Comparison of ENCODE assay signal across 13 cellular contexts in genomic region chr13:34162545-34162936, GRCh38.
DNase-seq lines count a peak whose midpoint lies in the region; ATAC-seq, FAIRE-seq and TF ChIP-seq lines count a peak whose summit lies in the region.
"Had no signal": no experiment of that assay in that cellular context is flagged by ENCODE, and none has a peak within 500 bp of the region (broad histone marks: within the 10 kb centered on the region; RNA-seq: fewer than 3 reads in every experiment).

No MANE protein-coding gene starts in this region.

- H2BK120ac ChIP-seq in H1 (replicated peaks; ENCODE audit: low read depth, low read length), result no peak overlapping the region

- no peak overlapping the region for H3K23ac ChIP-seq in H1 (ENCODE audit: insufficient read length)

- H2BK12ac ChIP-seq in H1 (ENCODE audit: low read depth, low read length), result no peak overlapping the region

- H3K56ac ChIP-seq in H1 (replicated peaks; ENCODE audit: insufficient read length, low read depth, low read length), result no peak overlapping the region

- peak in 1 of 2 donors; percentile 27 for DNase-seq in cardiac muscle cell (ENCODE audit: low read depth in 1 of 2, low spot score in 1 of 2)
- no peak for DNase-seq in cardiac septum (ENCODE audit: low spot score)
- no peak for DNase-seq in H1 (ENCODE audit: low read depth in 1 of 2, low spot score in 2 of 2)
- no peak for DNase-seq in aorta
- no peak for DNase-seq in HuH-7 (ENCODE audit: low spot score)
- DNase-seq in DMS114 treated with DMSO at 0.1 percent for 48 hours (lab: John Stamatoyannopoulos, UW; ENCODE audit: unreplicated experiment), result no peak
- DNase-seq: activated CD8-positive, alpha-beta memory T cell treated with anti-CD3 and anti-CD28 coated beads for 24 hours; cortex of kidney; GOT3; NCI-H187; stimulated activated CD4-positive, alpha-beta T cell treated with anti-CD3 and anti-CD28 coated beads, Interleukin-4, amount 100 ng/mL, for 4 hours had no signal

- no peaks in the 10 kb centered on the region for H3K79me2 ChIP-seq in H1 (ENCODE audit: control insufficient read depth in 1 of 2, insufficient read depth in 2 of 2, low read length in 2 of 2)

- no peaks in the 10 kb centered on the region for H3K36me3 ChIP-seq in cardiac muscle cell
- H3K36me3 ChIP-seq in H1 (ENCODE audit: control insufficient read depth in 2 of 4, insufficient read depth in 4 of 4, low read length in 3 of 4), result no peaks in the 10 kb centered on the region
- H3K36me3 ChIP-seq in muscle layer of colon (ENCODE audit: insufficient read depth, low read length), result no peaks in the 10 kb centered on the region
- H3K36me3 ChIP-seq in aorta (ENCODE audit: control insufficient read depth in 1 of 2, insufficient read depth in 2 of 2, low read length in 1 of 2), result peaks cover 0 to 3% of the 10 kb centered on the region in 2 donors

- peak overlapping the region; percentile 5 for H3K27ac ChIP-seq in cardiac muscle cell
- peak overlapping the region; percentile 25; the same call in 1 of the 2 replicates for H3K27ac ChIP-seq in H1 (ENCODE audit: low read depth, low read length)
- H3K27ac ChIP-seq in muscle layer of colon (ENCODE audit: low read depth, low read length), result peak overlapping the region; percentile 36
- H3K27ac ChIP-seq in aorta (ENCODE audit: low read depth in 1 of 2, low read length in 2 of 2), result peak overlapping the region; percentile 89 to 99

- TF ChIP-seq RAD21 in H1 (IDR thresholded peaks at IDR 0.05 in 1 of 2, conservative IDR thresholded peaks at IDR 0.05 in 1 of 2; ENCODE audit: low read depth in 2 of 2, low read length in 2 of 2), result no peak

- 73% methylated on average over 3 of the region's 3 CpGs; no CpG with 5 or more reads in 1 of the 2 experiments for WGBS in H1 (ENCODE audit: extremely low coverage in 1 of 2, insufficient coverage in 1 of 2, insufficient read length in 1 of 2, insufficient replicate concordance in 2 of 2, low coverage in 1 of 2, low lambda C conversion rate in 2 of 2, missing lambda C conversion rate in 1 of 2), 2 experiments
- 2 to 8% methylated on average over 3 of the region's 3 CpGs for WGBS in aorta, 2 donors

- no peaks in the 10 kb centered on the region for H3K9me3 ChIP-seq in cardiac muscle cell (ENCODE audit: low read depth)
- H3K9me3 ChIP-seq in H1 (ENCODE audit: insufficient read depth in 2 of 2, low read depth in 1 of 2, low read length in 1 of 2), result no peaks in the 10 kb centered on the region; a peak in 1 of 4 replicates
- H3K9me3 ChIP-seq in muscle layer of colon (ENCODE audit: low read length), result no peaks in the 10 kb centered on the region
- no peaks in the 10 kb centered on the region for H3K9me3 ChIP-seq in aorta (ENCODE audit: control insufficient read depth, low read length)

- no peaks in the 10 kb centered on the region for H3K23me2 ChIP-seq in H1 (ENCODE audit: low read depth, low read length)

- H2BK15ac ChIP-seq in H1 (ENCODE audit: low read length), result no peak overlapping the region

- H3K4me3 ChIP-seq in cardiac muscle cell, result no peak overlapping the region
- no peak overlapping the region for H3K4me3 ChIP-seq in H1 (ENCODE audit: extremely low read depth in 1 of 4, insufficient read depth in 2 of 4, low read depth in 3 of 4, low read length in 4 of 4)
- peak overlapping the region; percentile 2 to 4 for H3K4me3 ChIP-seq in muscle layer of colon (ENCODE audit: low read depth in 1 of 2, low read length in 2 of 2)
- H3K4me3 ChIP-seq in aorta (ENCODE audit: low read length in 2 of 2), result no peak overlapping the region

- intact Hi-C loops in cardiac septum (cut with DNase I), result no loop called here
- intact Hi-C loops in aorta (cut with DNase I), result no loop called here

- no peak for TF ChIP-seq EP300 in H1 (IDR thresholded peaks at IDR 0.05; ENCODE audit: borderline replicate concordance in 1 of 2, low read depth in 2 of 2, low read length in 2 of 2)

- no peak overlapping the region for H2BK5ac ChIP-seq in H1 (ENCODE audit: low read depth, low read length)

- H3K79me1 ChIP-seq in H1 (ENCODE audit: low read depth, low read length), result no peaks in the 10 kb centered on the region

- H2AFZ ChIP-seq in H1 (ENCODE audit: low read length), result peak overlapping the region; percentile 77

- peaks cover 8% of the 10 kb centered on the region for H3K4me1 ChIP-seq in cardiac muscle cell (ENCODE audit: low read depth)
- peaks cover 0 to 10% (median 4%) of the 10 kb centered on the region in 4 experiments; a peak in 3 of 7 replicates for H3K4me1 ChIP-seq in H1 (replicated peaks in 1 of 4; ENCODE audit: control insufficient read depth in 3 of 4, insufficient read depth in 4 of 4, low read length in 3 of 4)
- H3K4me1 ChIP-seq in muscle layer of colon (ENCODE audit: insufficient read depth, low read length), result peaks cover 17% of the 10 kb centered on the region
- H3K4me1 ChIP-seq in aorta (ENCODE audit: control insufficient read depth in 1 of 2, insufficient read depth in 2 of 2, low read length in 2 of 2), result peaks cover 3 to 5% of the 10 kb centered on the region in 2 donors

- no peak overlapping the region for H2AK5ac ChIP-seq in H1 (ENCODE audit: low read depth, low read length)

- CTCF ChIA-PET in H1 (lab: Charles Lee; ENCODE audit: partially characterized antibody), result no interaction called here

- FAIRE-seq in H1 (lab: Jason Lieb, UNC), result peak; percentile 75

- TF ChIP-seq CTCF in cardiac muscle cell (IDR thresholded peaks at IDR 0.05; ENCODE audit: low read depth, low read length), result no peak
- TF ChIP-seq CTCF in H1 (IDR thresholded peaks at IDR 0.05; ENCODE audit: control extremely low read depth in 1 of 3, insufficient read depth in 1 of 3, low read depth in 1 of 3, low read length in 3 of 3), result no peak

- no peak overlapping the region for H3K18ac ChIP-seq in H1 (ENCODE audit: extremely low read depth, low read length)

- no peak for TF ChIP-seq POLR2A in H1 (IDR thresholded peaks at IDR 0.05; ENCODE audit: control extremely low read depth in 1 of 2, low read depth in 2 of 2, low read length in 2 of 2)

- POLR2A ChIA-PET in H1 (lab: Charles Lee; ENCODE audit: partially characterized antibody), result interaction anchor here (1.0 kb wide), 1 partner anchor 13 kb away, joined by 3 read pairs; no protein-coding TSS in a partner anchor

- no peak overlapping the region for H3K9ac ChIP-seq in H1 (replicated peaks in 1 of 4; ENCODE audit: extremely low read depth in 1 of 4, low read depth in 3 of 4, low read length in 3 of 4)
- no peak overlapping the region for H3K9ac ChIP-seq in muscle layer of colon (ENCODE audit: low read length)

- H4K5ac ChIP-seq in H1 (ENCODE audit: insufficient read length, low read depth, low read length), result no peak overlapping the region

- H4K91ac ChIP-seq in H1 (replicated peaks; ENCODE audit: insufficient read length, low read length), result no peak overlapping the region

- H3K27me3 ChIP-seq in cardiac muscle cell (no peaks in the 10 kb centered on the region), H1 (replicated peaks in 1 of 4; ENCODE audit: control insufficient read depth in 3 of 4, extremely low read depth in 1 of 4, insufficient read depth in 3 of 4, low read length in 3 of 4) (no peaks in the 10 kb centered on the region), muscle layer of colon (ENCODE audit: control insufficient read depth in 1 of 2, insufficient read depth in 2 of 2, low read length in 2 of 2) (no peaks in the 10 kb centered on the region), aorta (ENCODE audit: control insufficient read depth in 1 of 2, insufficient read depth in 2 of 2, low read length in 1 of 2) (no peaks in the 10 kb centered on the region)

- no peak overlapping the region for H2BK20ac ChIP-seq in H1 (ENCODE audit: low read length)

- H4K20me1 ChIP-seq in H1 (replicated peaks in 1 of 2; ENCODE audit: control insufficient read depth in 1 of 2, insufficient read depth in 2 of 2, low read length in 2 of 2), result no peaks in the 10 kb centered on the region

- H4K8ac ChIP-seq in H1 (ENCODE audit: extremely low read depth, insufficient read depth, low read length), result no peak overlapping the region

- no peak overlapping the region for H3K4me2 ChIP-seq in H1 (ENCODE audit: insufficient read depth in 1 of 2, low read depth in 2 of 2, low read length in 2 of 2)

- H3K4ac ChIP-seq in H1 (replicated peaks; ENCODE audit: insufficient read length, low read depth, low read length), result no peak overlapping the region

- peak; percentile 72 for ATAC-seq in aorta (ENCODE audit: low FRiP score)
- ATAC-seq in HG03175 (IDR thresholded peaks at IDR 0.05; ENCODE audit: unreplicated experiment), result no peak

- no peak overlapping the region for H3K14ac ChIP-seq in H1 (ENCODE audit: insufficient read length)

TF ChIP-seq in H1, 55 proteins besides CTCF, POLR2A, EP300 and RAD21:
- TF ChIP-seq KDM1A (IDR thresholded peaks at IDR 0.05; ENCODE audit: borderline replicate concordance, low read length) (no peak), CHD1 (IDR thresholded peaks at IDR 0.05; ENCODE audit: low read depth, low read length) (no peak), KDM4A (IDR thresholded peaks at IDR 0.05; ENCODE audit: low read depth, low read length, severe bottlenecking) (no peak), TAF1 (IDR thresholded peaks at IDR 0.05; ENCODE audit: low read depth, low read length) (no peak), RBBP5 (IDR thresholded peaks at IDR 0.05; ENCODE audit: borderline replicate concordance, low read depth, low read length) (no peak), POU5F1 (IDR thresholded peaks at IDR 0.05; ENCODE audit: low read depth, low read length) (no peak), SP4 (IDR thresholded peaks at IDR 0.05; ENCODE audit: low read length) (no peak), CTBP2 (IDR thresholded peaks at IDR 0.05; ENCODE audit: borderline replicate concordance, insufficient read depth, insufficient read length, low read length) (no peak), SUZ12 (IDR thresholded peaks at IDR 0.05; ENCODE audit: low read length) (no peak)

Comparison
In these comparisons a context has a peak if more than half of its experiments do, and no peak if none do; other contexts are left out.
1. H3K27ac ChIP-seq: peak in every context shown above with its lines; median percentile 94 in aorta; 36 in muscle layer of colon; 25 in H1; 5 in cardiac muscle cell.
2. H3K4me3 ChIP-seq: peak in muscle layer of colon (2 of 2); none in cardiac muscle cell (single experiment), H1 (0 of 4) and aorta (0 of 2).